In genomic region chr5:6516823-6517222, GRCh38 we compare ENCODE assay signal across 21 cellular contexts.
"Had no signal": no experiment of that assay in that cellular context is flagged by ENCODE, and none has a peak within 500 bp of the region (broad histone marks: within the 10 kb centered on the region; RNA-seq: fewer than 3 reads in every experiment).

No MANE protein-coding gene starts in this region.

- H3K4me3 Mint-ChIP-seq: immature natural killer cell; naive thymus-derived CD8-positive, alpha-beta T cell; neural crest cell; stimulated activated effector memory CD8-positive, alpha-beta T cell treated with anti-CD3 and anti-CD28 coated beads, Interleukin-12 subunit alpha, Interleukin-12 subunit beta, amount 100 ng/mL, for 72 hours; stimulated activated naive CD8-positive, alpha-beta T cell treated with anti-CD3 and anti-CD28 coated beads, Interleukin-15, Interleukin-2, amounts not matched to agents 100 ng/mL and 50 ng/mL, for 24 hours had no signal

- H3K4me1 Mint-ChIP-seq: immature natural killer cell; naive thymus-derived CD8-positive, alpha-beta T cell; stimulated activated effector memory CD8-positive, alpha-beta T cell treated with anti-CD3 and anti-CD28 coated beads, Interleukin-12 subunit alpha, Interleukin-12 subunit beta, amount 100 ng/mL, for 72 hours had no signal

- H3K27ac ChIP-seq: colonic mucosa, foreskin keratinocyte, left ventricle myocardium inferior, lower lobe of right lung, right atrium auricular region, tibial artery, upper lobe of left lung, vagina had no signal

- H3K27ac Mint-ChIP-seq: immature natural killer cell; stimulated activated effector memory CD8-positive, alpha-beta T cell treated with anti-CD3 and anti-CD28 coated beads, Interleukin-12 subunit alpha, Interleukin-12 subunit beta, amount 100 ng/mL, for 72 hours; stimulated activated naive CD8-positive, alpha-beta T cell treated with anti-CD3 and anti-CD28 coated beads, Interleukin-15, Interleukin-2, amounts not matched to agents 100 ng/mL and 50 ng/mL, for 24 hours had no signal

- H3K36me3 Mint-ChIP-seq: immature natural killer cell; naive thymus-derived CD8-positive, alpha-beta T cell; stimulated activated effector memory CD8-positive, alpha-beta T cell treated with anti-CD3 and anti-CD28 coated beads, Interleukin-12 subunit alpha, Interleukin-12 subunit beta, amount 100 ng/mL, for 72 hours had no signal

- H3K4me3 ChIP-seq: colonic mucosa, left ventricle myocardium inferior, lower lobe of right lung, right atrium auricular region, tibial artery, upper lobe of left lung, vagina had no signal

- H3K4me1 ChIP-seq: colonic mucosa, foreskin keratinocyte, left ventricle myocardium inferior, lower lobe of right lung, right atrium auricular region, tibial artery, upper lobe of left lung, vagina had no signal

- H3K36me3 ChIP-seq: colonic mucosa, left ventricle myocardium inferior, lower lobe of right lung, right atrium auricular region, tibial artery, upper lobe of left lung, vagina had no signal

- H3K9me3 Mint-ChIP-seq: immature natural killer cell; naive thymus-derived CD8-positive, alpha-beta T cell; neural crest cell; stimulated activated effector memory CD8-positive, alpha-beta T cell treated with anti-CD3 and anti-CD28 coated beads, Interleukin-12 subunit alpha, Interleukin-12 subunit beta, amount 100 ng/mL, for 72 hours; stimulated activated naive CD8-positive, alpha-beta T cell treated with anti-CD3 and anti-CD28 coated beads, Interleukin-15, Interleukin-2, amounts not matched to agents 100 ng/mL and 50 ng/mL, for 24 hours had no signal

- ATAC-seq: foreskin keratinocyte; left cardiac atrium; lower lobe of right lung; naive thymus-derived CD8-positive, alpha-beta T cell; stimulated activated effector memory CD8-positive, alpha-beta T cell treated with anti-CD3 and anti-CD28 coated beads, Interleukin-12 subunit alpha, Interleukin-12 subunit beta, amount 100 ng/mL, for 72 hours had no signal

- H3K27me3 ChIP-seq: colonic mucosa, foreskin keratinocyte, right atrium auricular region, tibial artery, upper lobe of left lung, vagina had no signal

- H3K9me3 ChIP-seq: colonic mucosa, left ventricle myocardium inferior, lower lobe of right lung, right atrium auricular region, tibial artery, upper lobe of left lung, vagina had no signal

- DNase-seq: colonic mucosa; dermis blood vessel endothelial cell; erythroblast; immature natural killer cell; kidney; left cardiac atrium; left ventricle myocardium inferior; lower lobe of right lung; mesendoderm; naive thymus-derived CD8-positive, alpha-beta T cell; posterior cingulate gyrus; small intestine; stimulated activated CD4-positive, alpha-beta T cell treated with anti-CD3 and anti-CD28 coated beads, Interleukin-12 subunit alpha, Interleukin-12 subunit beta, amount 100 ng/mL, for 4 hours; tibial artery; upper lobe of left lung had no signal
